14 cellular contexts compared by ENCODE assay signal in the genomic region with DNA sequence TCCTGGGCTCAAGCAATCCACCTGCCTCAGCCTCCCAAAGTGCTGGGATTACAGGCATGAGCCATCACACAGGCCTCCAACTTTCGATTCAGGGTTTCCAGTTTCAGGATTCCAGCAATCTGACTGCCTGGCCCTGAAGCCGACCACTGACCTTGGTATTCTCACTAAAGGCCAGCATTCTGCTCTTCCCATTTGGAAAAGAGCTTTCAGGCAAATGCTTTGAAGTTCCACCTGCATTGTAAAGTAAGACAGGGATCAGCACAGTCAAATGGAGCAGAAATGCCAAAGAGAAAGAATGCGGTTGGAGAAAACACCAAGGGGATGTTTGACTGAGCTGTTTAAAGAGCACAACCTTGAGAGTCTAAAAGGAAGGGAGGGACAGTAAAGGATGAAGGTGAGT.
A peak's percentile ranks its signal among the peaks of the same experiment; 100 is the strongest.
DNase-seq lines count a peak whose midpoint lies in the region; ATAC-seq and TF ChIP-seq lines count a peak whose summit lies in the region.
"Had no signal": no experiment of that assay in that cellular context is flagged by ENCODE, and none has a peak within 500 bp of the region (broad histone marks: within the 10 kb centered on the region; RNA-seq: fewer than 3 reads in every experiment).

No MANE protein-coding gene starts in this region.

- no peaks in the 10 kb centered on the region for H3K27me3 Mint-ChIP-seq in CD4-positive, alpha-beta T cell
- no peaks in the 10 kb centered on the region for H3K27me3 Mint-ChIP-seq in effector memory CD8-positive, alpha-beta T cell

- H3K79me2 ChIP-seq in PC-9 (ENCODE audit: low read depth), result no peaks in the 10 kb centered on the region

- H3K36me3 ChIP-seq in PC-9 (ENCODE audit: low read depth) (no peaks in the 10 kb centered on the region), psoas muscle (ENCODE audit: insufficient read depth in 1 of 2, low read depth in 1 of 2) (no peaks in the 10 kb centered on the region), body of pancreas (replicated peaks in 1 of 2; ENCODE audit: insufficient read depth in 1 of 2, low read depth in 2 of 2) (no peaks in the 10 kb centered on the region)
- H3K36me3 ChIP-seq: BLaER1, heart left ventricle had no signal

- intact Hi-C loops in CD4-positive, alpha-beta T cell (cut with DNase I, micrococcal nuclease), result no loop called here
- intact Hi-C loops in PC-9 (cut with micrococcal nuclease; ENCODE audit: unreplicated experiment) (no loop called here), psoas muscle (cut with DNase I) (no loop called here), body of pancreas (cut with DNase I) (no loop called here)

- H3K9me2 ChIP-seq in PC-9 (ENCODE audit: insufficient read depth), result no peaks in the 10 kb centered on the region

- ATAC-seq in CD4-positive, alpha-beta T cell (ENCODE audit: poor library complexity), result no peak
- no peak for ATAC-seq in effector memory CD8-positive, alpha-beta T cell (replicated peaks)
- ATAC-seq in psoas muscle, result no peak
- no peak for ATAC-seq in GM19395 (IDR thresholded peaks at IDR 0.05; ENCODE audit: unreplicated experiment)
- ATAC-seq in GM21717 (IDR thresholded peaks at IDR 0.05; ENCODE audit: unreplicated experiment), result no peak
- ATAC-seq in body of pancreas, result no peak

- no peak for DNase-seq in CD4-positive, alpha-beta T cell
- DNase-seq in PC-9 (no peak), psoas muscle (no peak), NCI-H524 treated with DMSO at 0.1 percent for 48 hours (lab: John Stamatoyannopoulos, UW) (no peak), body of pancreas (no peak)
- DNase-seq in effector memory CD8-positive, alpha-beta T cell, result no peak
- DNase-seq: activated CD8-positive, alpha-beta memory T cell treated with anti-CD3 and anti-CD28 coated beads, Interleukin-2, amount 50 U/mL, for 4 hours; heart left ventricle; left ventricle myocardium superior; NCI-H2227 treated with DMSO at 0.1 percent for 48 hours; occipital lobe had no signal

- no peaks in the 10 kb centered on the region for H3K9me3 ChIP-seq in CD4-positive, alpha-beta T cell (ENCODE audit: control insufficient read depth, low read length)
- no peaks in the 10 kb centered on the region for H3K9me3 ChIP-seq in PC-9 (ENCODE audit: insufficient read depth, low read depth)
- H3K9me3 ChIP-seq in psoas muscle, result no peaks in the 10 kb centered on the region
- no peaks in the 10 kb centered on the region for H3K9me3 ChIP-seq in body of pancreas
- H3K9me3 ChIP-seq: BLaER1, heart left ventricle had no signal

- no peak overlapping the region for H3K4me3 ChIP-seq in PC-9
- no peak overlapping the region for H3K4me3 ChIP-seq in psoas muscle
- no peak overlapping the region for H3K4me3 ChIP-seq in body of pancreas
- H3K4me3 ChIP-seq: BLaER1, heart left ventricle had no signal

- peaks cover 35% of the 10 kb centered on the region for H3K4me1 ChIP-seq in PC-9 (replicated peaks; ENCODE audit: insufficient read depth)
- peaks cover 6% of the 10 kb centered on the region for H3K4me1 ChIP-seq in psoas muscle
- H3K4me1 ChIP-seq in body of pancreas, result no peaks in the 10 kb centered on the region
- H3K4me1 ChIP-seq: BLaER1 had no signal

- 52 to 57% (median 54%) methylated on average over 3 of the region's 3 CpGs for WGBS in psoas muscle, 3 donors
- 72 to 73% methylated on average over 3 of the region's 3 CpGs for WGBS in body of pancreas, 2 donors

- H3K4me3 Mint-ChIP-seq in CD4-positive, alpha-beta T cell, result no peak overlapping the region
- H3K4me3 Mint-ChIP-seq in effector memory CD8-positive, alpha-beta T cell, result peak overlapping the region in 1 of 2 donors; percentile 15

- peak overlapping the region; percentile 27 for H3K4me2 ChIP-seq in PC-9
- H3K4me2 ChIP-seq: BLaER1 had no signal

- no peaks in the 10 kb centered on the region for H3K36me3 Mint-ChIP-seq in CD4-positive, alpha-beta T cell (ENCODE audit: low read depth)
- H3K36me3 Mint-ChIP-seq in effector memory CD8-positive, alpha-beta T cell (ENCODE audit: insufficient read depth), result peaks cover 4% of the 10 kb centered on the region

- no peak overlapping the region for H2AFZ ChIP-seq in PC-9

- H3K9me3 Mint-ChIP-seq in CD4-positive, alpha-beta T cell, result no peaks in the 10 kb centered on the region
- no peaks in the 10 kb centered on the region for H3K9me3 Mint-ChIP-seq in effector memory CD8-positive, alpha-beta T cell

- no peak overlapping the region for H3K27ac ChIP-seq in CD4-positive, alpha-beta T cell (ENCODE audit: low read depth, low read length)
- H3K27ac ChIP-seq in PC-9 (no peak overlapping the region), psoas muscle (peak overlapping the region; percentile 43), body of pancreas (peak overlapping the region in 1 of 4 donors; percentile 22)
- H3K27ac ChIP-seq: BLaER1 had no signal

- BruUV-seq in PC-9 (replicated peaks; lab: Mats Ljungman, UMichigan), result no TSS peak

- no peak for TF ChIP-seq CTCF in CD4-positive, alpha-beta T cell (IDR thresholded peaks at IDR 0.05)
- TF ChIP-seq CTCF in PC-9 (conservative IDR thresholded peaks at IDR 0.05) (no peak), psoas muscle (IDR thresholded peaks at IDR 0.05) (no peak), body of pancreas (IDR thresholded peaks at IDR 0.05) (no peak)

- H3K27me3 ChIP-seq in CD4-positive, alpha-beta T cell (ENCODE audit: control insufficient read depth, insufficient read depth, low read length), result no peaks in the 10 kb centered on the region
- no peaks in the 10 kb centered on the region for H3K27me3 ChIP-seq in PC-9 (ENCODE audit: insufficient read depth, low read depth)
- no peaks in the 10 kb centered on the region for H3K27me3 ChIP-seq in psoas muscle (ENCODE audit: insufficient read depth in 3 of 3, low read length in 2 of 3)
- no peaks in the 10 kb centered on the region for H3K27me3 ChIP-seq in body of pancreas
- H3K27me3 ChIP-seq: BLaER1, heart left ventricle had no signal

- POLR2A ChIA-PET in CD4-positive, alpha-beta T cell (lab: Charles Lee), result interaction anchor here (1.1 to 3.1 kb wide), 3 partner anchors 28 to 59 kb away, joined by 3 to 20 read pairs (median 6); no protein-coding TSS in a partner anchor
- POLR2A ChIA-PET in PC-9 (lab: Charles Lee; ENCODE audit: unreplicated experiment), result no interaction called here

- H4K20me1 ChIP-seq in PC-9 (ENCODE audit: insufficient read depth), result no peaks in the 10 kb centered on the region
- H4K20me1 ChIP-seq: BLaER1 had no signal

- peak overlapping the region; percentile 78 for H3K27ac Mint-ChIP-seq in CD4-positive, alpha-beta T cell
- peak overlapping the region; percentile 66 to 78 for H3K27ac Mint-ChIP-seq in effector memory CD8-positive, alpha-beta T cell

- H3K4me1 Mint-ChIP-seq in CD4-positive, alpha-beta T cell (ENCODE audit: low read depth), result peaks cover 29% of the 10 kb centered on the region
- H3K4me1 Mint-ChIP-seq in effector memory CD8-positive, alpha-beta T cell (ENCODE audit: low read depth in 2 of 2), result peaks cover 13 to 14% of the 10 kb centered on the region in 2 donors

- CTCF ChIA-PET in CD4-positive, alpha-beta T cell (lab: Charles Lee), result interaction anchor here (1.2 to 1.4 kb wide), 2 partner anchors 118 to 203 kb away, joined by 3 to 5 read pairs; a partner anchor contains a TSS
- CTCF ChIA-PET in PC-9 (lab: Charles Lee), result no interaction called here

- H3F3A ChIP-seq in PC-9 (ENCODE audit: insufficient read depth, low read depth), result peaks cover 13% of the 10 kb centered on the region

- TF ChIP-seq POLR2A in body of pancreas (IDR thresholded peaks at IDR 0.05), result no peak
